Comparison of ENCODE assay signal across 3 cellular contexts in genomic region chr17:47897561-47897960, GRCh38.
TF ChIP-seq lines count a peak whose summit lies in the region.

No MANE protein-coding gene starts in this region.

TF ChIP-seq in A549, 52 proteins besides CTCF, POLR2A, EP300 and RAD21:
- TF ChIP-seq HEYL (CRISPR knock-in tag; IDR thresholded peaks at IDR 0.05) = no peak
- no peak for TF ChIP-seq JUN (IDR thresholded peaks at IDR 0.05)
- TF ChIP-seq ATOH8 (CRISPR knock-in tag; IDR thresholded peaks at IDR 0.05; ENCODE audit: low read depth) = no peak

TF ChIP-seq in IMR-90, 13 proteins besides CTCF, POLR2A, EP300 and RAD21:
- no peak for TF ChIP-seq MXI1 (IDR thresholded peaks at IDR 0.05; ENCODE audit: borderline replicate concordance, low read depth, low read length)
- TF ChIP-seq ELK1 (IDR thresholded peaks at IDR 0.05; ENCODE audit: borderline replicate concordance, low read depth, low read length) = no peak
- no peak for TF ChIP-seq SMC3 (IDR thresholded peaks at IDR 0.05; ENCODE audit: low read depth, low read length)
- no peak for TF ChIP-seq FOS (IDR thresholded peaks at IDR 0.05; ENCODE audit: low read depth, low read length)
- TF ChIP-seq RCOR1 (IDR thresholded peaks at IDR 0.05; ENCODE audit: insufficient replicate concordance, low read length) = no peak
- TF ChIP-seq MAZ (IDR thresholded peaks at IDR 0.05; ENCODE audit: borderline replicate concordance, low read depth, low read length) = no peak
- no peak for TF ChIP-seq NFE2L2 (IDR thresholded peaks at IDR 0.05; ENCODE audit: low read depth, low read length)
- TF ChIP-seq MAFK (IDR thresholded peaks at IDR 0.05; ENCODE audit: low read depth, low read length) = no peak
- TF ChIP-seq USF2 (IDR thresholded peaks at IDR 0.05; ENCODE audit: low read depth, low read length) = no peak

TF ChIP-seq in GM12891, 5 proteins besides CTCF, POLR2A, EP300 and RAD21:
- TF ChIP-seq POLR2AphosphoS5 (IDR thresholded peaks at IDR 0.05; ENCODE audit: low read depth, low read length) = no peak
- TF ChIP-seq TAF1 (IDR thresholded peaks at IDR 0.05; ENCODE audit: low read depth, low read length) = no peak
- no peak for TF ChIP-seq POU2F2 (IDR thresholded peaks at IDR 0.05; ENCODE audit: low read depth, low read length)
